7 cellular contexts compared by ENCODE assay signal in genomic region chr3:195954752-195955119, GRCh38. TPM values are rescaled to one million over a fixed set of nuclear protein-coding genes. Genes with fewer than 3 reads are reported as not detected.
DNase-seq lines count a peak whose midpoint lies in the region; ATAC-seq, FAIRE-seq and TF ChIP-seq lines count a peak whose summit lies in the region.
"Not testable (repeated sequence)": the region's sequence is repeated elsewhere in the genome, so short reads cannot be mapped to it uniquely, and the experiment has no call there.

No MANE protein-coding gene starts in this region.

- H3K27me3 Mint-ChIP-seq in activated CD8-positive, alpha-beta memory T cell treated with anti-CD3 and anti-CD28 coated beads, Interleukin-2, amount 10 ng/mL, durations not matched to agents 7 days and 5 days, result not testable (repeated sequence)

- not testable (repeated sequence) for H3K9ac ChIP-seq in kidney (ENCODE audit: low read length in 2 of 2)

- not testable (repeated sequence) for H3K9me3 Mint-ChIP-seq in activated CD8-positive, alpha-beta memory T cell treated with anti-CD3 and anti-CD28 coated beads, Interleukin-2, amount 10 ng/mL, durations not matched to agents 7 days and 5 days (ENCODE audit: low read depth)

- not testable (repeated sequence) for H3K4me1 ChIP-seq in kidney (ENCODE audit: control insufficient read depth in 1 of 2, insufficient read depth in 1 of 2, low read depth in 1 of 2, low read length in 2 of 2); small intestine (ENCODE audit: control insufficient read depth in 2 of 2, insufficient read depth in 1 of 2, low read depth in 1 of 2, low read length in 1 of 2)

- H3K27ac ChIP-seq in KOPT-K1 (ENCODE audit: low read depth, low read length, poor library complexity, severe bottlenecking) (peak overlapping the region; percentile 25), small intestine (ENCODE audit: low read depth in 1 of 2, low read length in 1 of 2) (peak overlapping the region; percentile 32 to 78)
- H3K27ac ChIP-seq in coronary artery; kidney (ENCODE audit: low read depth in 2 of 2, low read length in 2 of 2): not testable (repeated sequence)

- peaks cover 18% of the 10 kb centered on the region for H3K36me3 ChIP-seq in KOPT-K1 (ENCODE audit: insufficient read depth, low read length)
- not testable (repeated sequence) for H3K36me3 ChIP-seq in kidney (ENCODE audit: control insufficient read depth in 1 of 2, insufficient read depth in 2 of 2, low read length in 2 of 2); small intestine (ENCODE audit: control insufficient read depth in 2 of 2, insufficient read depth in 2 of 2, low read length in 2 of 2)

- DNase-seq in activated CD8-positive, alpha-beta memory T cell treated with anti-CD3 and anti-CD28 coated beads, Interleukin-2, amount 10 ng/mL, durations not matched to agents 7 days and 5 days, result peak; percentile 41
- DNase-seq in coronary artery (ENCODE audit: low spot score); small intestine: not testable (repeated sequence)
- peak; percentile 82 for DNase-seq in kidney

- peak overlapping the region; percentile 46 for H3K4me3 Mint-ChIP-seq in activated CD8-positive, alpha-beta memory T cell treated with anti-CD3 and anti-CD28 coated beads, Interleukin-2, amount 10 ng/mL, durations not matched to agents 7 days and 5 days

- TF ChIP-seq CTCF in coronary artery (IDR thresholded peaks at IDR 0.05); kidney (IDR thresholded peaks at IDR 0.05; ENCODE audit: borderline replicate concordance, extremely low read depth, insufficient read depth): not testable (repeated sequence)

- H3K27ac Mint-ChIP-seq in activated CD8-positive, alpha-beta memory T cell treated with anti-CD3 and anti-CD28 coated beads, Interleukin-2, amount 10 ng/mL, durations not matched to agents 7 days and 5 days, result peak overlapping the region; percentile 43

- peaks cover 11% of the 10 kb centered on the region for H3K36me3 Mint-ChIP-seq in activated CD8-positive, alpha-beta memory T cell treated with anti-CD3 and anti-CD28 coated beads, Interleukin-2, amount 10 ng/mL, durations not matched to agents 7 days and 5 days

- peak; percentile 54 for ATAC-seq in GM19035 (IDR thresholded peaks at IDR 0.05; ENCODE audit: unreplicated experiment)
- ATAC-seq in HG02840 (IDR thresholded peaks at IDR 0.05; ENCODE audit: low FRiP score, unreplicated experiment), result peak; percentile 46
- ATAC-seq in activated CD8-positive, alpha-beta memory T cell treated with anti-CD3 and anti-CD28 coated beads, Interleukin-2, amount 10 ng/mL, durations not matched to agents 7 days and 5 days, result peak; percentile 60

- H3K4me1 Mint-ChIP-seq in activated CD8-positive, alpha-beta memory T cell treated with anti-CD3 and anti-CD28 coated beads, Interleukin-2, amount 10 ng/mL, durations not matched to agents 7 days and 5 days, result peaks cover 36% of the 10 kb centered on the region

- CTCF ChIA-PET in activated CD8-positive, alpha-beta memory T cell treated with anti-CD3 and anti-CD28 coated beads, Interleukin-2, amount 10 ng/mL, durations not matched to agents 7 days and 5 days (lab: Charles Lee), result not testable (repeated sequence)

- not testable (repeated sequence) for FAIRE-seq in kidney (lab: Jason Lieb, UNC); small intestine (lab: Jason Lieb, UNC)

- intact Hi-C loops in kidney (cut with DNase I), result not testable (repeated sequence)

- H3K4me3 ChIP-seq in coronary artery (peak overlapping the region; percentile 60), small intestine (ENCODE audit: low read depth in 1 of 2, low read length in 2 of 2) (peak overlapping the region in 1 of 2 donors; percentile 39)
- H3K4me3 ChIP-seq in kidney (ENCODE audit: low read length in 2 of 2), result not testable (repeated sequence)

- WGBS in small intestine, 3 donors, result 0 to 2% (median 1%) methylated on average over 11 to 21 of the region's 27 CpGs

- H3K27me3 ChIP-seq in small intestine (ENCODE audit: control insufficient read depth in 2 of 2, insufficient read depth in 2 of 2, low read length in 2 of 2), result not testable (repeated sequence)

- not testable (repeated sequence) for H3K9me3 ChIP-seq in KOPT-K1 (ENCODE audit: insufficient read depth, low read length, poor library complexity, severe bottlenecking); kidney (ENCODE audit: control insufficient read depth in 1 of 2, low read length in 2 of 2); small intestine (ENCODE audit: control insufficient read depth, low read depth)

RNA-seq across cellular contexts. Expression of gene TNK2, which starts 46.4 kb away (rescaled TPM):
- 100 to 1,000 TPM; 150 to 177 TPM for total RNA-seq in activated CD8-positive, alpha-beta memory T cell treated with anti-CD3 and anti-CD28 coated beads, Interleukin-2, amount 10 ng/mL, durations not matched to agents 7 days and 5 days
- 42.5 TPM for total RNA-seq in kidney
- polyA plus RNA-seq in kidney (ENCODE audit: insufficient read depth, low read depth, low replicate concordance) (14.7 TPM), small intestine (10 to 100 TPM in 2 of 3 donors, 1 to 10 TPM in 1; 6.7 to 17.8 (median 14.6) TPM)
